19 cellular contexts compared by ENCODE assay signal in genomic region chr3:181418249-181418648, GRCh38.
A peak's percentile ranks its signal among the peaks of the same experiment; 100 is the strongest.
DNase-seq lines count a peak whose midpoint lies in the region; ATAC-seq, FAIRE-seq and TF ChIP-seq lines count a peak whose summit lies in the region.
"Had no signal": no experiment of that assay in that cellular context is flagged by ENCODE, and none has a peak within 500 bp of the region (broad histone marks: within the 10 kb centered on the region; RNA-seq: fewer than 3 reads in every experiment).

No MANE protein-coding gene starts in this region.

- peak overlapping the region; percentile 45 for H3K4me3 ChIP-seq in OCI-LY1 (ENCODE audit: low read depth, low read length, poor library complexity, severe bottlenecking)
- H3K4me3 ChIP-seq in keratinocyte (ENCODE audit: control insufficient read depth in 2 of 3, extremely low read depth in 1 of 3, insufficient read depth in 2 of 3, low read depth in 1 of 3, low read length in 3 of 3), result no peak overlapping the region
- H3K4me3 ChIP-seq in smooth muscle cell, result no peak overlapping the region
- H3K4me3 ChIP-seq: K562, PC-9, SJSA1 had no signal

- no peaks in the 10 kb centered on the region for H3K27me3 Mint-ChIP-seq in WTC11 (ENCODE audit: low read depth)
- H3K27me3 Mint-ChIP-seq: B cell; CD4-positive, CD25-positive, alpha-beta regulatory T cell had no signal

- dilution Hi-C loops in keratinocyte (cut with MboI; ENCODE audit: extremely low pct_ligation_motif_present, low sequenced_read_pairs), result no loop called here

- CTCF ChIA-PET in WTC11 (lab: Charles Lee), result interaction anchor here (0.6 kb wide), 1 partner anchor 546 kb away, joined by 4 read pairs; no protein-coding TSS in a partner anchor

- H4K20me1 ChIP-seq in OCI-LY1 (ENCODE audit: insufficient read depth, low read length) (no peaks in the 10 kb centered on the region), keratinocyte (ENCODE audit: control insufficient read depth, extremely low read depth, insufficient read depth, low read length) (no peaks in the 10 kb centered on the region), smooth muscle cell (ENCODE audit: low read depth) (no peaks in the 10 kb centered on the region)

- no peaks in the 10 kb centered on the region for H3K9me3 Mint-ChIP-seq in WTC11

- ATAC-seq in WTC11, result peak; percentile 39; the same call in 1 of the 2 replicates
- ATAC-seq: K562 had no signal

- no peak for DNase-seq in WTC11 (ENCODE audit: low spot score)
- no peak for DNase-seq in keratinocyte (ENCODE audit: low read depth, low spot score)
- DNase-seq in smooth muscle cell (lab: John Stamatoyannopoulos, UW; ENCODE audit: unreplicated experiment), result no peak
- DNase-seq in NCI-H226, result no peak
- DNase-seq in stimulated activated CD4-positive, alpha-beta T cell treated with anti-CD3 and anti-CD28 coated beads, Interleukin-4, amount 100 ng/mL, for 24 hours, result no peak
- DNase-seq in activated CD4-positive, alpha-beta T cell treated with anti-CD3 and anti-CD28 coated beads, Interleukin-2, amount 50 U/mL, for 1 hour, result no peak
- DNase-seq: Caco-2; CD4-positive, CD25-positive, alpha-beta regulatory T cell; DMS153; NCI-H1436 treated with DMSO at 0.1 percent for 48 hours; NCI-H2081 treated with DMSO at 0.1 percent for 48 hours; NCI-H446 treated with DMSO at 0.1 percent for 48 hours; PC-9 had no signal

- peak overlapping the region; percentile 93 for H3K27ac ChIP-seq in OCI-LY1 (ENCODE audit: low read depth, low read length, poor library complexity, severe bottlenecking)
- H3K27ac ChIP-seq in keratinocyte (ENCODE audit: control insufficient read depth, insufficient read depth, low read length), result no peak overlapping the region
- peak overlapping the region; percentile 66 for H3K27ac ChIP-seq in smooth muscle cell (ENCODE audit: low read depth)
- H3K27ac ChIP-seq: PC-9, SJSA1 had no signal

- H3K4me2 ChIP-seq in OCI-LY1 (ENCODE audit: low read length), result peak overlapping the region; percentile 58
- peak overlapping the region; percentile 42 for H3K4me2 ChIP-seq in keratinocyte (ENCODE audit: control insufficient read depth, extremely low read depth, insufficient read depth, low read depth, low read length)
- H3K4me2 ChIP-seq in smooth muscle cell, result peak overlapping the region; percentile 59
- H3K4me2 ChIP-seq: PC-9 had no signal

- no peaks in the 10 kb centered on the region for H3K9me2 ChIP-seq in OCI-LY1 (ENCODE audit: low read depth, low read length)

- FAIRE-seq in keratinocyte (lab: Jason Lieb, UNC), result no peak
- FAIRE-seq: GM12892, H1, K562 had no signal

- H3K27me3 ChIP-seq in OCI-LY1 (ENCODE audit: insufficient read depth, low read length) (no peaks in the 10 kb centered on the region), keratinocyte (ENCODE audit: control insufficient read depth, extremely low read depth, insufficient read depth, low read length) (no peaks in the 10 kb centered on the region), smooth muscle cell (ENCODE audit: low read depth) (no peaks in the 10 kb centered on the region)
- H3K27me3 ChIP-seq: SJSA1 had no signal

- H3K36me3 Mint-ChIP-seq in WTC11, result no peaks in the 10 kb centered on the region
- H3K36me3 Mint-ChIP-seq: CD4-positive, CD25-positive, alpha-beta regulatory T cell had no signal

- POLR2A ChIA-PET in WTC11 (lab: Charles Lee), result no interaction called here

- H3K36me3 ChIP-seq in OCI-LY1 (ENCODE audit: insufficient read depth, low read length) (no peaks in the 10 kb centered on the region), keratinocyte (ENCODE audit: control insufficient read depth in 2 of 2, extremely low read depth in 1 of 2, insufficient read depth in 2 of 2, low read length in 2 of 2) (no peaks in the 10 kb centered on the region), smooth muscle cell (ENCODE audit: low read depth) (no peaks in the 10 kb centered on the region)
- H3K36me3 ChIP-seq: SJSA1 had no signal

- H3K4me1 ChIP-seq in OCI-LY1 (ENCODE audit: insufficient read depth, low read length, severe bottlenecking) (peaks cover 98% of the 10 kb centered on the region), keratinocyte (ENCODE audit: control insufficient read depth, extremely low read depth, insufficient read depth, low read length) (peaks cover 13% of the 10 kb centered on the region), smooth muscle cell (ENCODE audit: low read depth) (peaks cover 34% of the 10 kb centered on the region)
- H3K4me1 ChIP-seq: Caco-2, SJSA1 had no signal

- WGBS in smooth muscle cell (ENCODE audit: low lambda C conversion rate), result 56% methylated on average over 1 of the region's 1 CpG

- H3K4me3 Mint-ChIP-seq in WTC11, result no peak overlapping the region
- H3K4me3 Mint-ChIP-seq: B cell; CD4-positive, CD25-positive, alpha-beta regulatory T cell had no signal

- no peak overlapping the region for H3K27ac Mint-ChIP-seq in WTC11
- H3K27ac Mint-ChIP-seq: B cell; CD4-positive, CD25-positive, alpha-beta regulatory T cell had no signal

- H3K9ac ChIP-seq in OCI-LY1 (ENCODE audit: low read length), result peak overlapping the region; percentile 42; the same call in 1 of the 2 replicates
- H3K9ac ChIP-seq in keratinocyte (ENCODE audit: control insufficient read depth, extremely low read depth, insufficient read depth, low read length), result no peak overlapping the region
- peak overlapping the region; percentile 21 for H3K9ac ChIP-seq in smooth muscle cell (ENCODE audit: low read depth)

- H3K4me1 Mint-ChIP-seq in WTC11, result peaks cover 22% of the 10 kb centered on the region
- H3K4me1 Mint-ChIP-seq: B cell; CD4-positive, CD25-positive, alpha-beta regulatory T cell had no signal

- TF ChIP-seq CTCF in OCI-LY1 (IDR thresholded peaks at IDR 0.05; ENCODE audit: low read length) (no peak), WTC11 (IDR thresholded peaks at IDR 0.05) (no peak), keratinocyte (optimal IDR thresholded peaks at IDR 0.05 in 1 of 3, IDR thresholded peaks at IDR 0.05 in 1 of 3, conservative IDR thresholded peaks at IDR 0.05 in 1 of 3; ENCODE audit: extremely low read depth in 1 of 3, insufficient read depth in 2 of 3, low read length in 3 of 3) (no peak), smooth muscle cell (IDR thresholded peaks at IDR 0.05; ENCODE audit: borderline replicate concordance, insufficient read depth, poor library complexity, severe bottlenecking) (no peak)

- no peaks in the 10 kb centered on the region for H3K79me2 ChIP-seq in OCI-LY1 (ENCODE audit: insufficient read depth, low read length)
- no peaks in the 10 kb centered on the region for H3K79me2 ChIP-seq in keratinocyte (ENCODE audit: control insufficient read depth, insufficient read depth, low read length)
- no peaks in the 10 kb centered on the region for H3K79me2 ChIP-seq in smooth muscle cell (ENCODE audit: low read depth)

- H3K9me1 ChIP-seq in keratinocyte (ENCODE audit: control insufficient read depth, extremely low read depth, insufficient read depth, low read length), result no peaks in the 10 kb centered on the region

- H2AFZ ChIP-seq in OCI-LY1 (ENCODE audit: low read length) (no peak overlapping the region; the same call in 1 of the 2 replicates), keratinocyte (ENCODE audit: control insufficient read depth, low read length) (peak overlapping the region; percentile 54), smooth muscle cell (ENCODE audit: low read depth) (no peak overlapping the region)
- H2AFZ ChIP-seq: PC-9 had no signal

- H3K9me3 ChIP-seq in OCI-LY1 (ENCODE audit: low read length), result no peaks in the 10 kb centered on the region
- no peaks in the 10 kb centered on the region for H3K9me3 ChIP-seq in keratinocyte (ENCODE audit: control insufficient read depth, low read depth, low read length)
- no peaks in the 10 kb centered on the region for H3K9me3 ChIP-seq in smooth muscle cell (replicated peaks; ENCODE audit: low read depth)
- H3K9me3 ChIP-seq: Caco-2, SJSA1 had no signal

- H3F3A ChIP-seq in OCI-LY1 (ENCODE audit: insufficient read depth, low read length), result no peaks in the 10 kb centered on the region
- H3F3A ChIP-seq in smooth muscle cell (ENCODE audit: low read depth), result no peaks in the 10 kb centered on the region

TF ChIP-seq in WTC11, 78 proteins besides CTCF, POLR2A, EP300 and RAD21:
- TF ChIP-seq STAT6 (CRISPR knock-in tag; conservative IDR thresholded peaks at IDR 0.05; ENCODE audit: low read depth) (no peak), MXD4 (CRISPR knock-in tag; IDR thresholded peaks at IDR 0.05; ENCODE audit: borderline replicate concordance) (no peak)
